Comparison of ENCODE assay signal across 18 cellular contexts in the genomic region with DNA sequence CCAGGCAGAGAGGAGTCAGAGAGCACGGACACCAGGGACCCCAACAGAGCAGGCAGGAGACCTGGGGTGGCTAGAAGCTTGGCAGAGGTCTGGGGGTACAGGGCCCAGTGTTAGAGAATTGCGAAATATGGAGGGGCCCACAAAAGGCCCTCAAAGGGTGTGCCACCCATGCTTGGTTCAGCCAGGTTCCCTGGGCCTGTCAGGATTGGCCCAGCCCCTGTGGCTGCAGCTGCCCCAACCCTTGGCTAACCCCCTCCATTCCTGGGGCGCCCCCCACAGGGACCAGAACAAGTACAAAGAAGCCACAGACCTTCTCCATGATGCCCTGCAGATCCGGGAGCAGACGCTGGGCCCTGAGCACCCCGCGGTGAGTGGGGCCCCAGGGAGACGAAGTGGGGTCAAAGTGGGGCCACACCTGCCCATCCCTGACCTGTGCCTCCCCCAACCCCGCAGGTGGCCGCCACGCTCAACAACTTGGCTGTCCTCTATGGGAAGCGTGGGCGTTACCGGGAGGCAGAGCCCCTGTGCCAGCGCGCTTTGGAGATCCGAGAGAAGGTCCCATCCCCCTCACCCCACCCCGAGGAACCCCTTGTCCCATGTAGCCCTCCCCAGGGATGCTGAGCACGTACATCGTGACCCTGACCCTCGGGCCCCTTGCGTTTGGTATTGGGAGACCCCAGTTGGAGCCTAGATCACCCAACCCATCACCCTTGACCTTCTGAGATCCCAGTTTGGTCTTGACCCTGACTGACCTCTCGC. TPM values are rescaled to one million over a fixed set of nuclear protein-coding genes. Genes with fewer than 3 reads are reported as not detected.
DNase-seq lines count a peak whose midpoint lies in the region; ATAC-seq, FAIRE-seq and TF ChIP-seq lines count a peak whose summit lies in the region.
"Had no signal": no experiment of that assay in that cellular context is flagged by ENCODE, and none has a peak within 500 bp of the region (broad histone marks: within the 10 kb centered on the region; RNA-seq: fewer than 3 reads in every experiment).

No MANE protein-coding gene starts in this region.

- no peaks in the 10 kb centered on the region for H3K79me2 ChIP-seq in HepG2 (ENCODE audit: insufficient read depth, low read length)

- peaks cover 2% of the 10 kb centered on the region for H3K27me3 Mint-ChIP-seq in chondrocyte (ENCODE audit: low read depth)

- H3K27ac Mint-ChIP-seq in chondrocyte (ENCODE audit: unreplicated experiment), result no peak overlapping the region
- H3K27ac Mint-ChIP-seq: HFFc6 had no signal

- in situ Hi-C loops in HepG2 (cut with HindIII; ENCODE audit: extremely low pct_ligation_motif_present, low pct_unique_long_range_greater_than_20kb), result loop anchor here (10.0 kb wide), 1 partner anchor 144 kb away; no protein-coding TSS in a partner anchor

- H3K4me3 Mint-ChIP-seq in chondrocyte (ENCODE audit: unreplicated experiment), result no peak overlapping the region
- H3K4me3 Mint-ChIP-seq: HFFc6 had no signal

- BruUV-seq in HepG2 (replicated peaks; lab: Mats Ljungman, UMichigan), result no TSS peak

- H3K4me1 Mint-ChIP-seq in chondrocyte (ENCODE audit: low read depth), result no peaks in the 10 kb centered on the region

- no peak for TF ChIP-seq RAD21 in HepG2 (CRISPR knock-in tag; IDR thresholded peaks at IDR 0.05)

- TF ChIP-seq EP300 in HepG2 (IDR thresholded peaks at IDR 0.05; ENCODE audit: low read depth in 2 of 2, low read length in 2 of 2) (no peak), HepG2 (CRISPR knock-in tag; IDR thresholded peaks at IDR 0.05; ENCODE audit: borderline replicate concordance) (no peak)

- no peak overlapping the region for H3K9ac ChIP-seq in HepG2 (ENCODE audit: insufficient read depth, low read depth, low read length)
- H3K9ac ChIP-seq: BLaER1 treated with 17β-estradiol and CSF1 and Interleukin-3, amounts not matched to agents 10 nM and 100 nM had no signal

- H3K4me1 ChIP-seq in HepG2 (ENCODE audit: insufficient read depth, low read length) (peaks cover 7% of the 10 kb centered on the region; the same call in 1 of the 2 replicates), right lobe of liver (no peaks in the 10 kb centered on the region)
- H3K4me1 ChIP-seq: BLaER1 treated with 17β-estradiol and CSF1 and Interleukin-3, amounts not matched to agents 10 nM and 100 nM had no signal

- DNase-seq in HepG2 (ENCODE audit: low spot score), result no peak
- no peak for DNase-seq in right lobe of liver
- DNase-seq in chondrocyte (ENCODE audit: low spot score), result peak; percentile 88
- no peak for DNase-seq in NCI-H1092 treated with DMSO at 0.1 percent for 48 hours (lab: John Stamatoyannopoulos, UW)
- no peak for DNase-seq in stimulated activated naive CD8-positive, alpha-beta T cell treated with anti-CD3 and anti-CD28 coated beads, Interleukin-15, Interleukin-2, amounts not matched to agents 100 U/mL and 50 U/mL, for 24 hours
- DNase-seq in GM03348 (ENCODE audit: low spot score), result no peak
- DNase-seq: HFFc6, Kasumi-1, NCI-H1417, NCI-H1930, NCI-H2171, NCI-H446 treated with DMSO at 0.1 percent for 48 hours, NCI-H748 treated with DMSO at 0.1 percent for 48 hours, PC-9 had no signal

- intact Hi-C loops in HepG2 (cut with micrococcal nuclease; ENCODE audit: unreplicated experiment) (no loop called here), right lobe of liver (cut with DNase I) (loop anchor here in 1 of 2 donors (10.0 kb wide), 1 partner anchor 194 kb away; no protein-coding TSS in a partner anchor)

- no peak; the same call in 2 of the 3 replicates for ATAC-seq in HepG2
- ATAC-seq in right lobe of liver, result no peak
- ATAC-seq in stimulated activated naive CD8-positive, alpha-beta T cell treated with anti-CD3 and anti-CD28 coated beads, Interleukin-15, Interleukin-2, amounts not matched to agents 100 U/mL and 50 U/mL, for 24 hours, result no peak
- ATAC-seq: Right ventricle myocardium inferior had no signal

- CTCF ChIA-PET in HepG2 (lab: Yijun Ruan, JAX; ENCODE audit: low intra/inter-chr PET ratio, low total read pairs), result no interaction called here

- TF ChIP-seq CTCF in HepG2 (CRISPR knock-in tag; IDR thresholded peaks at IDR 0.05) (no peak), right lobe of liver (IDR thresholded peaks at IDR 0.05) (no peak), chondrocyte (IDR thresholded peaks at IDR 0.05) (no peak)

- FAIRE-seq in HepG2 (lab: Jason Lieb, UNC), result no peak
- FAIRE-seq: GM12891 had no signal

- 86% methylated on average over 14 of the region's 23 CpGs for WGBS in HepG2 (ENCODE audit: low lambda C conversion rate)
- WGBS in right lobe of liver (ENCODE audit: insufficient coverage, low coverage, low lambda C conversion rate, missing lambda C conversion rate), result 69% methylated on average over 3 of the region's 23 CpGs

- no peak overlapping the region for H3K27ac ChIP-seq in HepG2 (ENCODE audit: extremely low read length, insufficient read depth, low read length)
- H3K27ac ChIP-seq in right lobe of liver, result no peak overlapping the region
- H3K27ac ChIP-seq: BLaER1 treated with 17β-estradiol and CSF1 and Interleukin-3, amounts not matched to agents 10 nM and 100 nM; PC-9 had no signal

- H3K4me3 ChIP-seq in HepG2 (replicated peaks in 1 of 3; ENCODE audit: insufficient read depth in 1 of 3, low read depth in 2 of 3, low read length in 3 of 3), result no peak overlapping the region
- H3K4me3 ChIP-seq in right lobe of liver, result no peak overlapping the region
- H3K4me3 ChIP-seq: BLaER1 treated with 17β-estradiol and CSF1 and Interleukin-3, amounts not matched to agents 10 nM and 100 nM; PC-9 had no signal

- no peak overlapping the region for H2AFZ ChIP-seq in HepG2 (ENCODE audit: low read length)
- H2AFZ ChIP-seq: PC-9 had no signal

- POLR2A ChIA-PET in HepG2 (lab: Yijun Ruan, JAX), result no interaction called here

- H3K36me3 ChIP-seq in HepG2 (replicated peaks in 1 of 2; ENCODE audit: control insufficient read depth in 1 of 2, insufficient read depth in 2 of 2, low read length in 2 of 2), result peaks cover 10 to 27% of the 10 kb centered on the region in 2 experiments; a peak in 4 of 5 replicates
- peaks cover 0 to 6% (median 0%) of the 10 kb centered on the region in 4 donors for H3K36me3 ChIP-seq in right lobe of liver

- no peaks in the 10 kb centered on the region for H3K9me3 ChIP-seq in HepG2 (ENCODE audit: low read length)
- H3K9me3 ChIP-seq in right lobe of liver, result no peaks in the 10 kb centered on the region
- H3K9me3 ChIP-seq: BLaER1 treated with 17β-estradiol and CSF1 and Interleukin-3, amounts not matched to agents 10 nM and 100 nM had no signal

- TF ChIP-seq POLR2A in HepG2 (IDR thresholded peaks at IDR 0.05; ENCODE audit: insufficient read depth in 1 of 2, low read depth in 2 of 2, low read length in 2 of 2) (peak in 1 of 2 experiments; percentile 18; a peak in 1 of 4 replicates), right lobe of liver (IDR thresholded peaks at IDR 0.05) (no peak)

- H3K27me3 ChIP-seq in HepG2 (ENCODE audit: control insufficient read depth in 1 of 2, insufficient read depth in 2 of 2, low read length in 2 of 2), result peaks cover 3 to 34% of the 10 kb centered on the region in 2 experiments
- H3K27me3 ChIP-seq in right lobe of liver, result no peaks in the 10 kb centered on the region

- H3K9me3 Mint-ChIP-seq in chondrocyte (ENCODE audit: low read depth), result no peaks in the 10 kb centered on the region
- H3K9me3 Mint-ChIP-seq: HFFc6 had no signal

- H3K4me2 ChIP-seq in HepG2 (ENCODE audit: low read depth, low read length), result no peak overlapping the region
- H3K4me2 ChIP-seq: BLaER1 treated with 17β-estradiol and CSF1 and Interleukin-3, amounts not matched to agents 10 nM and 100 nM; PC-9 had no signal

- peaks cover 17% of the 10 kb centered on the region for H3K36me3 Mint-ChIP-seq in chondrocyte (ENCODE audit: low read depth)

- no peaks in the 10 kb centered on the region for H4K20me1 ChIP-seq in HepG2 (ENCODE audit: insufficient read depth, low read length)

RNA-seq across cellular contexts. Expression of gene KLC3, which starts 8.0 kb away (rescaled TPM):
- total RNA-seq in HepG2 (2016; rRNA removed; fragmentation: Illumina TruSeq; extraction: Trizol), result not detected in 2 replicates
- not detected in 2 replicates for total RNA-seq in HepG2 (2016; cell fraction: cytosol; rRNA removed; fragmentation: Illumina TruSeq; extraction: Trizol; ENCODE audit: low read depth)
- total RNA-seq in HepG2 (2016; cell fraction: insoluble cytoplasmic fraction; rRNA removed; fragmentation: Illumina TruSeq; extraction: Trizol), result not detected in 2 replicates
- total RNA-seq in HepG2 (2016; cell fraction: membrane; rRNA removed; fragmentation: Illumina TruSeq; extraction: Trizol), result not detected in 2 replicates
- total RNA-seq in HepG2 (2016; cell fraction: nucleus; rRNA removed; fragmentation: Illumina TruSeq; extraction: Trizol), result not detected in 2 replicates
- polyA plus RNA-seq in HepG2 (2011; rRNA removed), result 0.13 and 0.26 TPM in 2 replicates
- polyA plus RNA-seq in HepG2 (2011; cell fraction: cytosol; rRNA removed), result 0.09 and 0.20 TPM in 2 replicates
- 0.37 and 0.40 TPM in 2 replicates for polyA plus RNA-seq in HepG2 (2011; cell fraction: nucleus; rRNA removed)
- 0.15 TPM in 1 of 2 replicates, not detected in the other for polyA plus RNA-seq in HepG2 (2012)
- not detected in 2 replicates for polyA plus RNA-seq in HepG2 (2016; cell fraction: cytosol; fragmentation: Illumina TruSeq; extraction: Trizol; ENCODE audit: low read depth)
- not detected in 2 replicates for polyA plus RNA-seq in HepG2 (2016; cell fraction: insoluble cytoplasmic fraction; fragmentation: Illumina TruSeq; extraction: Trizol; ENCODE audit: low read depth)
- not detected in 2 replicates for polyA plus RNA-seq in HepG2 (2016; cell fraction: membrane; fragmentation: Illumina TruSeq; extraction: Trizol; ENCODE audit: low read depth)
- polyA plus RNA-seq in HepG2 (2016; cell fraction: nucleus; fragmentation: Illumina TruSeq; extraction: Trizol; ENCODE audit: insufficient read depth, low read depth), result not detected in 2 replicates
- polyA minus RNA-seq in HepG2 (2011; rRNA and poly(A)+ RNA removed; ENCODE audit: low replicate concordance), result 0.46 TPM in 1 of 2 replicates, not detected in the other
- not detected in 2 replicates for polyA minus RNA-seq in HepG2 (2011; cell fraction: cytosol; rRNA and poly(A)+ RNA removed)
- not detected in 2 replicates for polyA minus RNA-seq in HepG2 (2011; cell fraction: nucleus; rRNA and poly(A)+ RNA removed)
- under 1 TPM in 2 of 6 experiments, not detected in 4; 0.22 to 0.26 TPM for total RNA-seq in right lobe of liver
- total RNA-seq in chondrocyte, result 0.22 TPM in 1 of 3 replicates, not detected in the others
- total RNA-seq: A172, HFFc6, Right ventricle myocardium inferior had no signal

RNA-seq across cellular contexts. Expression of gene ERCC2, which starts 21.8 kb away (rescaled TPM):
- total RNA-seq in HepG2 (2016; rRNA removed; fragmentation: Illumina TruSeq; extraction: Trizol), result 20.5 and 25.4 TPM in 2 replicates
- 4.8 and 6.0 TPM in 2 replicates for total RNA-seq in HepG2 (2016; cell fraction: cytosol; rRNA removed; fragmentation: Illumina TruSeq; extraction: Trizol; ENCODE audit: low read depth)
- total RNA-seq in HepG2 (2016; cell fraction: insoluble cytoplasmic fraction; rRNA removed; fragmentation: Illumina TruSeq; extraction: Trizol), result 17.4 and 24.0 TPM in 2 replicates
- total RNA-seq in HepG2 (2016; cell fraction: membrane; rRNA removed; fragmentation: Illumina TruSeq; extraction: Trizol), result 10.7 and 11.8 TPM in 2 replicates
- total RNA-seq in HepG2 (2016; cell fraction: nucleus; rRNA removed; fragmentation: Illumina TruSeq; extraction: Trizol), result 18.4 and 26.1 TPM in 2 replicates
- polyA plus RNA-seq in HepG2 (2011; rRNA removed), result 49.2 and 63.4 TPM in 2 replicates
- polyA plus RNA-seq in HepG2 (2011; cell fraction: cytosol; rRNA removed), result 18.2 and 21.9 TPM in 2 replicates
- polyA plus RNA-seq in HepG2 (2011; cell fraction: nucleus; rRNA removed), result 186 and 287 TPM in 2 replicates
- 34.7 and 38.8 TPM in 2 replicates for polyA plus RNA-seq in HepG2 (2012)
- polyA plus RNA-seq in HepG2 (2016; cell fraction: cytosol; fragmentation: Illumina TruSeq; extraction: Trizol; ENCODE audit: low read depth), result 6.0 and 6.6 TPM in 2 replicates
- polyA plus RNA-seq in HepG2 (2016; cell fraction: insoluble cytoplasmic fraction; fragmentation: Illumina TruSeq; extraction: Trizol; ENCODE audit: low read depth), result 21.0 and 26.5 TPM in 2 replicates
- 12.1 and 13.4 TPM in 2 replicates for polyA plus RNA-seq in HepG2 (2016; cell fraction: membrane; fragmentation: Illumina TruSeq; extraction: Trizol; ENCODE audit: low read depth)
- 89.8 and 93.0 TPM in 2 replicates for polyA plus RNA-seq in HepG2 (2016; cell fraction: nucleus; fragmentation: Illumina TruSeq; extraction: Trizol; ENCODE audit: insufficient read depth, low read depth)
- 22.0 and 75.7 TPM in 2 replicates for polyA minus RNA-seq in HepG2 (2011; rRNA and poly(A)+ RNA removed; ENCODE audit: low replicate concordance)
- polyA minus RNA-seq in HepG2 (2011; cell fraction: cytosol; rRNA and poly(A)+ RNA removed), result 19.7 and 20.4 TPM in 2 replicates
- 28.0 and 29.0 TPM in 2 replicates for polyA minus RNA-seq in HepG2 (2011; cell fraction: nucleus; rRNA and poly(A)+ RNA removed)
- 10 to 100 TPM in 5 of 6 experiments, 1 to 10 TPM in 1; 9.8 to 13.7 (median 11.3) TPM for total RNA-seq in right lobe of liver
- 29.6 to 38.0 TPM (median 32.5 TPM) in 3 replicates for total RNA-seq in chondrocyte

RNA-seq across cellular contexts. Expression of gene CKM, which starts 25.9 kb away (rescaled TPM):
- total RNA-seq in HepG2 (2016; rRNA removed; fragmentation: Illumina TruSeq; extraction: Trizol) (0.27 and 0.80 TPM in 2 replicates), right lobe of liver (10 to 100 TPM in 1 of 6 experiments, 1 to 10 TPM in 2, under 1 TPM in 2, not detected in 1; 0.42 to 25.6 (median 1.1) TPM), chondrocyte (not detected in 3 replicates)
- 0.30 TPM in 1 of 2 replicates, not detected in the other for total RNA-seq in HepG2 (2016; cell fraction: cytosol; rRNA removed; fragmentation: Illumina TruSeq; extraction: Trizol; ENCODE audit: low read depth)
- total RNA-seq in HepG2 (2016; cell fraction: insoluble cytoplasmic fraction; rRNA removed; fragmentation: Illumina TruSeq; extraction: Trizol), result 0.25 and 0.58 TPM in 2 replicates
- 0.28 TPM in 2 replicates for total RNA-seq in HepG2 (2016; cell fraction: membrane; rRNA removed; fragmentation: Illumina TruSeq; extraction: Trizol)
- total RNA-seq in HepG2 (2016; cell fraction: nucleus; rRNA removed; fragmentation: Illumina TruSeq; extraction: Trizol), result not detected in 2 replicates
- polyA plus RNA-seq in HepG2 (2011; rRNA removed), result 0.54 and 0.59 TPM in 2 replicates
- polyA plus RNA-seq in HepG2 (2011; cell fraction: cytosol; rRNA removed), result 0.85 and 1.2 TPM in 2 replicates
- 0.69 and 0.71 TPM in 2 replicates for polyA plus RNA-seq in HepG2 (2011; cell fraction: nucleus; rRNA removed)
- polyA plus RNA-seq in HepG2 (2012), result 1.1 and 1.2 TPM in 2 replicates
- polyA plus RNA-seq in HepG2 (2016; cell fraction: cytosol; fragmentation: Illumina TruSeq; extraction: Trizol; ENCODE audit: low read depth), result 0.33 TPM in 2 replicates
- 0.42 and 0.59 TPM in 2 replicates for polyA plus RNA-seq in HepG2 (2016; cell fraction: insoluble cytoplasmic fraction; fragmentation: Illumina TruSeq; extraction: Trizol; ENCODE audit: low read depth)
- polyA plus RNA-seq in HepG2 (2016; cell fraction: membrane; fragmentation: Illumina TruSeq; extraction: Trizol; ENCODE audit: low read depth), result 0.19 and 0.22 TPM in 2 replicates
- 0.38 and 0.65 TPM in 2 replicates for polyA plus RNA-seq in HepG2 (2016; cell fraction: nucleus; fragmentation: Illumina TruSeq; extraction: Trizol; ENCODE audit: insufficient read depth, low read depth)
- 0.16 TPM in 1 of 2 replicates, not detected in the other for polyA minus RNA-seq in HepG2 (2011; rRNA and poly(A)+ RNA removed; ENCODE audit: low replicate concordance)
- polyA minus RNA-seq in HepG2 (2011; cell fraction: cytosol; rRNA and poly(A)+ RNA removed), result 0.49 TPM in 1 of 2 replicates, not detected in the other
- 0.26 TPM in 1 of 2 replicates, not detected in the other for polyA minus RNA-seq in HepG2 (2011; cell fraction: nucleus; rRNA and poly(A)+ RNA removed)
- total RNA-seq: A172, HFFc6, PC-9 had no signal

RNA-seq across cellular contexts. Expression of gene PPP1R13L, which starts 56.3 kb away (rescaled TPM):
- total RNA-seq in HepG2 (2016; rRNA removed; fragmentation: Illumina TruSeq; extraction: Trizol), result 1.3 and 1.6 TPM in 2 replicates
- 1.1 TPM in 2 replicates for total RNA-seq in HepG2 (2016; cell fraction: cytosol; rRNA removed; fragmentation: Illumina TruSeq; extraction: Trizol; ENCODE audit: low read depth)
- 1.5 and 1.9 TPM in 2 replicates for total RNA-seq in HepG2 (2016; cell fraction: insoluble cytoplasmic fraction; rRNA removed; fragmentation: Illumina TruSeq; extraction: Trizol)
- 2.2 and 2.4 TPM in 2 replicates for total RNA-seq in HepG2 (2016; cell fraction: membrane; rRNA removed; fragmentation: Illumina TruSeq; extraction: Trizol)
- 3.1 and 3.3 TPM in 2 replicates for total RNA-seq in HepG2 (2016; cell fraction: nucleus; rRNA removed; fragmentation: Illumina TruSeq; extraction: Trizol)
- polyA plus RNA-seq in HepG2 (2011; rRNA removed), result 6.6 and 8.8 TPM in 2 replicates
- 3.8 and 5.5 TPM in 2 replicates for polyA plus RNA-seq in HepG2 (2011; cell fraction: cytosol; rRNA removed)
- polyA plus RNA-seq in HepG2 (2011; cell fraction: nucleus; rRNA removed), result 38.9 and 47.2 TPM in 2 replicates
- polyA plus RNA-seq in HepG2 (2012), result 18.0 and 19.6 TPM in 2 replicates
- 0.78 and 1.1 TPM in 2 replicates for polyA plus RNA-seq in HepG2 (2016; cell fraction: cytosol; fragmentation: Illumina TruSeq; extraction: Trizol; ENCODE audit: low read depth)
- polyA plus RNA-seq in HepG2 (2016; cell fraction: insoluble cytoplasmic fraction; fragmentation: Illumina TruSeq; extraction: Trizol; ENCODE audit: low read depth), result 3.8 and 3.9 TPM in 2 replicates
- polyA plus RNA-seq in HepG2 (2016; cell fraction: membrane; fragmentation: Illumina TruSeq; extraction: Trizol; ENCODE audit: low read depth), result 1.6 and 1.9 TPM in 2 replicates
- polyA plus RNA-seq in HepG2 (2016; cell fraction: nucleus; fragmentation: Illumina TruSeq; extraction: Trizol; ENCODE audit: insufficient read depth, low read depth), result 8.3 and 10.5 TPM in 2 replicates
- polyA minus RNA-seq in HepG2 (2011; rRNA and poly(A)+ RNA removed; ENCODE audit: low replicate concordance), result 6.9 and 17.3 TPM in 2 replicates
- 13.4 and 14.9 TPM in 2 replicates for polyA minus RNA-seq in HepG2 (2011; cell fraction: cytosol; rRNA and poly(A)+ RNA removed)
- polyA minus RNA-seq in HepG2 (2011; cell fraction: nucleus; rRNA and poly(A)+ RNA removed), result 8.0 and 9.2 TPM in 2 replicates
- total RNA-seq in right lobe of liver, result 10 to 100 TPM in 4 of 6 experiments, 1 to 10 TPM in 2; 6.9 to 22.9 (median 14.6) TPM
- total RNA-seq in chondrocyte, result 67.2 to 111 TPM (median 110 TPM) in 3 replicates

RNA-seq across cellular contexts. Expression of gene POLR1G, which starts 57.9 kb away (rescaled TPM):
- total RNA-seq in HepG2 (2016; rRNA removed; fragmentation: Illumina TruSeq; extraction: Trizol), result 20.8 and 23.3 TPM in 2 replicates
- 2.6 TPM in 2 replicates for total RNA-seq in HepG2 (2016; cell fraction: cytosol; rRNA removed; fragmentation: Illumina TruSeq; extraction: Trizol; ENCODE audit: low read depth)
- total RNA-seq in HepG2 (2016; cell fraction: insoluble cytoplasmic fraction; rRNA removed; fragmentation: Illumina TruSeq; extraction: Trizol), result 19.8 and 20.1 TPM in 2 replicates
- 7.7 and 8.2 TPM in 2 replicates for total RNA-seq in HepG2 (2016; cell fraction: membrane; rRNA removed; fragmentation: Illumina TruSeq; extraction: Trizol)
- 9.2 and 11.6 TPM in 2 replicates for total RNA-seq in HepG2 (2016; cell fraction: nucleus; rRNA removed; fragmentation: Illumina TruSeq; extraction: Trizol)
- polyA plus RNA-seq in HepG2 (2011; rRNA removed), result 3.5 and 4.3 TPM in 2 replicates
- polyA plus RNA-seq in HepG2 (2011; cell fraction: cytosol; rRNA removed), result 2.5 and 3.4 TPM in 2 replicates
- 2.3 and 2.6 TPM in 2 replicates for polyA plus RNA-seq in HepG2 (2011; cell fraction: nucleus; rRNA removed)
- polyA plus RNA-seq in HepG2 (2012), result 3.3 and 3.7 TPM in 2 replicates
- polyA plus RNA-seq in HepG2 (2016; cell fraction: cytosol; fragmentation: Illumina TruSeq; extraction: Trizol; ENCODE audit: low read depth), result 1.6 and 1.7 TPM in 2 replicates
- 21.9 and 22.7 TPM in 2 replicates for polyA plus RNA-seq in HepG2 (2016; cell fraction: insoluble cytoplasmic fraction; fragmentation: Illumina TruSeq; extraction: Trizol; ENCODE audit: low read depth)
- polyA plus RNA-seq in HepG2 (2016; cell fraction: membrane; fragmentation: Illumina TruSeq; extraction: Trizol; ENCODE audit: low read depth), result 5.1 and 5.5 TPM in 2 replicates
- polyA plus RNA-seq in HepG2 (2016; cell fraction: nucleus; fragmentation: Illumina TruSeq; extraction: Trizol; ENCODE audit: insufficient read depth, low read depth), result 16.0 and 16.6 TPM in 2 replicates
- 4.8 and 9.0 TPM in 2 replicates for polyA minus RNA-seq in HepG2 (2011; rRNA and poly(A)+ RNA removed; ENCODE audit: low replicate concordance)
- polyA minus RNA-seq in HepG2 (2011; cell fraction: cytosol; rRNA and poly(A)+ RNA removed), result 4.7 and 6.7 TPM in 2 replicates
- 1.7 and 1.9 TPM in 2 replicates for polyA minus RNA-seq in HepG2 (2011; cell fraction: nucleus; rRNA and poly(A)+ RNA removed)
- 1 to 10 TPM; 1.3 to 4.5 (median 3.2) TPM for total RNA-seq in right lobe of liver
- 7.3 to 10.4 TPM (median 9.6 TPM) in 3 replicates for total RNA-seq in chondrocyte
